19 cellular contexts compared by ENCODE assay signal in the genomic region with DNA sequence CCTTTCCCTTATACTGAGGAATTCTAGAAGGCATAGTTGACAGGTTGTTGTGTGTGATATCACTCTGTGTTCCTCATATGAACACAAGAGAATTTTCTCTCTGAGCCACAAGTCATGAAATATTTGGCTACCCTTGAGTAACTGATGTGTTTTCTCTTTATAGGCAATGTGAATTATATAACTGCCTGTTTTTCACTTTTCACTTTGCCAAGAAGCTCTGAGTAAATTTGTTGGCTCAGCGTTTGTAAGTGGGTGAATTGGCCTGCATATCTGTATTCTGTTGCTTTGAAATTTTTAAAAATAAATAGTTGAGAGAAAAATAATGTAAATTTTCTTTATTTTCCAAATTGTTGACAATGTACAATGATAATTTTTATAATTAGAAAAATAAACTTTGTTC.
"Had no signal": no experiment of that assay in that cellular context is flagged by ENCODE, and none has a peak within 500 bp of the region (broad histone marks: within the 10 kb centered on the region; RNA-seq: fewer than 3 reads in every experiment).

No MANE protein-coding gene starts in this region.

- ATAC-seq: activated CD4-positive, alpha-beta T cell treated with anti-CD3 and anti-CD28 coated beads for 36 hours; body of pancreas; gastroesophageal sphincter; heart right ventricle; natural killer cell; stimulated activated memory B cell treated with anti-CD40 and anti-IgM and Interleukin-4, amounts not matched to agents 10 μg/mL and 1 μg/mL and 100 μg/mL, for 72 hours had no signal

- H3K9me3 Mint-ChIP-seq: activated naive CD8-positive, alpha-beta T cell treated with anti-CD3 and anti-CD28 coated beads for 36 hours; natural killer cell; stimulated activated memory B cell treated with anti-CD40 and anti-IgM and Interleukin-4, amounts not matched to agents 10 μg/mL and 1 μg/mL and 100 μg/mL, for 72 hours; T-helper 2 cell treated with Interferon-gamma antibody and Interleukin-4, amounts not matched to agents 5 μg/mL and 100 μg/mL, for 36 hours had no signal

- H3K36me3 ChIP-seq: ovary, sigmoid colon, thyroid gland had no signal

- H3K27ac ChIP-seq: body of pancreas, gastroesophageal sphincter, sigmoid colon, thyroid gland had no signal

- H3K27me3 ChIP-seq: body of pancreas, gastroesophageal sphincter, heart right ventricle, ovary, sigmoid colon, thyroid gland had no signal

- H3K27me3 Mint-ChIP-seq: activated CD4-positive, alpha-beta T cell treated with anti-CD3 and anti-CD28 coated beads for 36 hours; activated naive CD8-positive, alpha-beta T cell treated with anti-CD3 and anti-CD28 coated beads for 36 hours; stimulated activated memory B cell treated with anti-CD40 and anti-IgM and Interleukin-4, amounts not matched to agents 10 μg/mL and 1 μg/mL and 100 μg/mL, for 72 hours had no signal

- H3K4me3 ChIP-seq: body of pancreas, gastroesophageal sphincter, heart right ventricle, ovary, sigmoid colon, thyroid gland had no signal

- H3K36me3 Mint-ChIP-seq: natural killer cell had no signal

- H3K9me3 ChIP-seq: body of pancreas, gastroesophageal sphincter, heart right ventricle, ovary, sigmoid colon, thyroid gland had no signal

- H3K4me3 Mint-ChIP-seq: activated CD4-positive, alpha-beta T cell treated with anti-CD3 and anti-CD28 coated beads for 36 hours; activated naive CD8-positive, alpha-beta T cell treated with anti-CD3 and anti-CD28 coated beads for 36 hours; natural killer cell; stimulated activated memory B cell treated with anti-CD40 and anti-IgM and Interleukin-4, amounts not matched to agents 10 μg/mL and 1 μg/mL and 100 μg/mL, for 72 hours; T-helper 2 cell treated with Interferon-gamma antibody and Interleukin-4, amounts not matched to agents 5 μg/mL and 100 μg/mL, for 36 hours had no signal

- DNase-seq: activated CD4-positive, alpha-beta T cell treated with anti-CD3 and anti-CD28 coated beads for 36 hours; activated CD4-positive, alpha-beta T cell treated with anti-CD3 and anti-CD28 coated beads, Interleukin-2, amount 50 U/mL, for 48 hours; activated naive CD4-positive, alpha-beta T cell; activated naive CD8-positive, alpha-beta T cell treated with anti-CD3 and anti-CD28 coated beads for 36 hours; body of pancreas; central memory CD4-positive, alpha-beta T cell; cortex of kidney; effector CD4-positive, alpha-beta T cell; heart right ventricle; mesendoderm; natural killer cell; ovary; sigmoid colon; stimulated activated CD4-positive, alpha-beta T cell treated with anti-CD3 and anti-CD28 coated beads, Interleukin-4, amount 100 ng/mL, for 4 hours; thyroid gland had no signal

- H3K27ac Mint-ChIP-seq: activated CD4-positive, alpha-beta T cell treated with anti-CD3 and anti-CD28 coated beads for 36 hours; activated naive CD8-positive, alpha-beta T cell treated with anti-CD3 and anti-CD28 coated beads for 36 hours; natural killer cell; stimulated activated memory B cell treated with anti-CD40 and anti-IgM and Interleukin-4, amounts not matched to agents 10 μg/mL and 1 μg/mL and 100 μg/mL, for 72 hours; T-helper 2 cell treated with Interferon-gamma antibody and Interleukin-4, amounts not matched to agents 5 μg/mL and 100 μg/mL, for 36 hours had no signal

- FAIRE-seq: TTC549 had no signal
